8 cellular contexts compared by ENCODE assay signal in the genomic region with DNA sequence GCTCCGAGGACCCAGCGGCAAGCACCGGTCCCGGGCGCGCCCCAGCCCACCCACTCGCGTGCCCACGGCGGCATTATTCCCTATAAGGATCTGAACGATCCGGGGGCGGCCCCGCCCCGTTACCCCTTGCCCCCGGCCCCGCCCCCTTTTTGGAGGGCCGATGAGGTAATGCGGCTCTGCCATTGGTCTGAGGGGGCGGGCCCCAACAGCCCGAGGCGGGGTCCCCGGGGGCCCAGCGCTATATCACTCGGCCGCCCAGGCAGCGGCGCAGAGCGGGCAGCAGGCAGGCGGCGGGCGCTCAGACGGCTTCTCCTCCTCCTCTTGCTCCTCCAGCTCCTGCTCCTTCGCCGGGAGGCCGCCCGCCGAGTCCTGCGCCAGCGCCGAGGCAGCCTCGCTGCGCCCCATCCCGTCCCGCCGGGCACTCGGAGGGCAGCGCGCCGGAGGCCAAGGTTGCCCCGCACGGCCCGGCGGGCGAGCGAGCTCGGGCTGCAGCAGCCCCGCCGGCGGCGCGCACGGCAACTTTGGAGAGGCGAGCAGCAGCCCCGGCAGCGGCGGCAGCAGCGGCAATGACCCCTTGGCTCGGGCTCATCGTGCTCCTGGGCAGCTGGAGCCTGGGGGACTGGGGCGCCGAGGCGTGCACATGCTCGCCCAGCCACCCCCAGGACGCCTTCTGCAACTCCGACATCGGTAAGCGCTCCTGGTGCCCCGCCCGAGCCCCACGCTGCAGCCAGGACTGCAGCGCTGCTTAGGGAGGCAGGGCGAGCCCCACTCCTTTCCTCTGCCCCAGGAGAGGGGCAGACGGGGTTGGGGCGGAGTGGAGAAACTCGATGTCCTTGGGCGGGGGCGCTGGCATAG. TPM values are rescaled to one million over a fixed set of nuclear protein-coding genes. Genes with fewer than 3 reads are reported as not detected.
DNase-seq lines count a peak whose midpoint lies in the region; ATAC-seq, FAIRE-seq and TF ChIP-seq lines count a peak whose summit lies in the region.

A gene (plus strand): TSS at position 270 of the 855 bp plus-strand sequence. CDS start 297 bp downstream, at position 567.

- H3K79me2 ChIP-seq in neural cell (replicated peaks; ENCODE audit: insufficient read depth, low read length): no peaks in the 10 kb centered on the region

- TF ChIP-seq CTCF in neural cell (IDR thresholded peaks at IDR 0.05; ENCODE audit: poor library complexity, severe bottlenecking): no peak

- no peak within 1 kb of the TSS for H2AFZ ChIP-seq in neural cell (ENCODE audit: low read depth, low read length)

- peaks cover 78% of the 10 kb centered on the region for H3K27me3 Mint-ChIP-seq in activated T-cell treated with anti-CD3 and anti-CD28 coated beads, Interleukin-2, amount 50 U/mL, for 4 hours (ENCODE audit: low read depth)

- no peaks in the 10 kb centered on the region for H3K4me1 Mint-ChIP-seq in activated T-cell treated with anti-CD3 and anti-CD28 coated beads, Interleukin-2, amount 50 U/mL, for 4 hours (ENCODE audit: low read depth)

- DNase-seq in NCI-H510A treated with DMSO at 0.1 percent for 48 hours (lab: John Stamatoyannopoulos, UW) (peak; percentile 28), NCI-H510A (lab: John Stamatoyannopoulos, UW) (no peak), globus pallidus (ENCODE audit: low spot score) (peak; percentile 53), HK-2 (ENCODE audit: unreplicated experiment) (no peak), GM12892 (ENCODE audit: insufficient read length) (no peak)
- no peak for DNase-seq in activated T-cell treated with anti-CD3 and anti-CD28 coated beads, Interleukin-2, amount 50 U/mL, for 4 hours

- no peak for TF ChIP-seq EP300 in neural cell (conservative IDR thresholded peaks at IDR 0.05; ENCODE audit: poor library complexity, severe bottlenecking)

- H3K9me2 ChIP-seq in neural cell (ENCODE audit: insufficient read depth, low read length): no peaks in the 10 kb centered on the region

- FAIRE-seq in GM12892 (lab: Jason Lieb, UNC): no peak

- no peaks in the 10 kb centered on the region for H3F3A ChIP-seq in neural cell (ENCODE audit: insufficient read depth, low read length, poor library complexity, severe bottlenecking)

- no peaks in the 10 kb centered on the region for H3K36me3 ChIP-seq in neural cell (ENCODE audit: insufficient read depth, low read length)

- no peaks in the 10 kb centered on the region for H4K20me1 ChIP-seq in neural cell (ENCODE audit: insufficient read depth)

- no peaks in the 10 kb centered on the region for H3K9me3 Mint-ChIP-seq in activated T-cell treated with anti-CD3 and anti-CD28 coated beads, Interleukin-2, amount 50 U/mL, for 4 hours

- peak; percentile 33 to 54 for ATAC-seq in activated T-cell treated with anti-CD3 and anti-CD28 coated beads, Interleukin-2, amount 50 U/mL, for 4 hours
- ATAC-seq in GM21360 (IDR thresholded peaks at IDR 0.05; ENCODE audit: unreplicated experiment): no peak

- no peaks in the 10 kb centered on the region for H3K9me3 ChIP-seq in neural cell (ENCODE audit: low read length)

- peaks cover 37% of the 10 kb centered on the region for H3K27me3 ChIP-seq in neural cell (ENCODE audit: insufficient read depth, low read depth, low read length)

- no peak within 1 kb of the TSS for H3K27ac ChIP-seq in neural cell (ENCODE audit: low read length)

- no peak for TF ChIP-seq RAD21 in neural cell (conservative IDR thresholded peaks at IDR 0.05)

- H3K36me3 Mint-ChIP-seq in activated T-cell treated with anti-CD3 and anti-CD28 coated beads, Interleukin-2, amount 50 U/mL, for 4 hours (ENCODE audit: insufficient read depth): no peaks in the 10 kb centered on the region

- peak within 1 kb of the TSS; percentile 29 for H3K9ac ChIP-seq in neural cell (ENCODE audit: low read length)

- TF ChIP-seq POLR2A in GM12892 (IDR thresholded peaks at IDR 0.05; ENCODE audit: low read depth, low read length): no peak

- no peak within 1 kb of the TSS for H3K4me2 ChIP-seq in neural cell (ENCODE audit: low read length)

- H3K4me3 ChIP-seq in neural cell (ENCODE audit: low read length): peak within 1 kb of the TSS; percentile 66

- H3K4me3 Mint-ChIP-seq in activated T-cell treated with anti-CD3 and anti-CD28 coated beads, Interleukin-2, amount 50 U/mL, for 4 hours: peak within 1 kb of the TSS; percentile 21

TF ChIP-seq in neural cell, 6 proteins besides CTCF, POLR2A, EP300 and RAD21:
- no peak for TF ChIP-seq MXI1 (conservative IDR thresholded peaks at IDR 0.05; ENCODE audit: poor library complexity, severe bottlenecking)
- TF ChIP-seq TAF1 (IDR thresholded peaks at IDR 0.05; ENCODE audit: low read depth): no peak
- TF ChIP-seq, protein P1, sequence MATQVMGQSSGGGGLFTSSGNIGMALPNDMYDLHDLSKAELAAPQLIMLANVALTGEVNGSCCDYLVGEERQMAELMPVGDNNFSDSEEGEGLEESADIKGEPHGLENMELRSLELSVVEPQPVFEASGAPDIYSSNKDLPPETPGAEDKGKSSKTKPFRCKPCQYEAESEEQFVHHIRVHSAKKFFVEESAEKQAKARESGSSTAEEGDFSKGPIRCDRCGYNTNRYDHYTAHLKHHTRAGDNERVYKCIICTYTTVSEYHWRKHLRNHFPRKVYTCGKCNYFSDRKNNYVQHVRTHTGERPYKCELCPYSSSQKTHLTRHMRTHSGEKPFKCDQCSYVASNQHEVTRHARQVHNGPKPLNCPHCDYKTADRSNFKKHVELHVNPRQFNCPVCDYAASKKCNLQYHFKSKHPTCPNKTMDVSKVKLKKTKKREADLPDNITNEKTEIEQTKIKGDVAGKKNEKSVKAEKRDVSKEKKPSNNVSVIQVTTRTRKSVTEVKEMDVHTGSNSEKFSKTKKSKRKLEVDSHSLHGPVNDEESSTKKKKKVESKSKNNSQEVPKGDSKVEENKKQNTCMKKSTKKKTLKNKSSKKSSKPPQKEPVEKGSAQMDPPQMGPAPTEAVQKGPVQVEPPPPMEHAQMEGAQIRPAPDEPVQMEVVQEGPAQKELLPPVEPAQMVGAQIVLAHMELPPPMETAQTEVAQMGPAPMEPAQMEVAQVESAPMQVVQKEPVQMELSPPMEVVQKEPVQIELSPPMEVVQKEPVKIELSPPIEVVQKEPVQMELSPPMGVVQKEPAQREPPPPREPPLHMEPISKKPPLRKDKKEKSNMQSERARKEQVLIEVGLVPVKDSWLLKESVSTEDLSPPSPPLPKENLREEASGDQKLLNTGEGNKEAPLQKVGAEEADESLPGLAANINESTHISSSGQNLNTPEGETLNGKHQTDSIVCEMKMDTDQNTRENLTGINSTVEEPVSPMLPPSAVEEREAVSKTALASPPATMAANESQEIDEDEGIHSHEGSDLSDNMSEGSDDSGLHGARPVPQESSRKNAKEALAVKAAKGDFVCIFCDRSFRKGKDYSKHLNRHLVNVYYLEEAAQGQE (IDR thresholded peaks at IDR 0.05; ENCODE audit: borderline replicate concordance): no peak
- no peak for TF ChIP-seq POLR2AphosphoS5 (IDR thresholded peaks at IDR 0.05)
- peak; percentile 25 for TF ChIP-seq SMC3 (conservative IDR thresholded peaks at IDR 0.05; ENCODE audit: poor library complexity)

RNA-seq across cellular contexts. Expression of the gene that starts here (rescaled TPM):
- total RNA-seq in activated T-cell treated with anti-CD3 and anti-CD28 coated beads, Interleukin-2, amount 50 U/mL, for 4 hours: 1 to 10 TPM; 1.1 to 2.3 (median 1.5) TPM
- polyA plus RNA-seq in neural cell: 0.48 and 0.72 TPM in 2 replicates
- 0.46 and 0.73 TPM in 2 replicates for polyA minus RNA-seq in neural cell
- not detected for polyA plus RNA-seq in GM12892 (2012; ENCODE audit: missing spikeins)

Comparison
In these comparisons a context has a peak if more than half of its experiments do, and no peak if none do; other contexts are left out.
1. DNase-seq: peak in NCI-H510A treated with DMSO at 0.1 percent for 48 hours (single experiment) and globus pallidus (single experiment); none in NCI-H510A (single experiment), activated T-cell treated with anti-CD3 and anti-CD28 coated beads, Interleukin-2, amount 50 U/mL, for 4 hours (single experiment), HK-2 (single experiment) and GM12892 (single experiment).